11 cellular contexts compared by ENCODE assay signal in genomic region chr11:46446343-46446751, GRCh38.
A peak's percentile ranks its signal among the peaks of the same experiment; 100 is the strongest.
DNase-seq lines count a peak whose midpoint lies in the region; ATAC-seq and TF ChIP-seq lines count a peak whose summit lies in the region.
"Had no signal": no experiment of that assay in that cellular context is flagged by ENCODE, and none has a peak within 500 bp of the region (broad histone marks: within the 10 kb centered on the region; RNA-seq: fewer than 3 reads in every experiment).

No MANE protein-coding gene starts in this region.

- DNase-seq in DMS79 (lab: John Stamatoyannopoulos, UW) (peak; percentile 79), LNCaP clone FGC (ENCODE audit: low read depth) (no peak), nephron progenitor cell (no peak)
- no peak for DNase-seq in effector memory CD8-positive, alpha-beta T cell
- DNase-seq in activated CD4-positive, alpha-beta T cell treated with anti-CD3 and anti-CD28 coated beads, Interleukin-2, amount 50 U/mL, for 4 hours, result no peak
- DNase-seq: islet precursor cell had no signal

- peaks cover 16 to 26% of the 10 kb centered on the region in 2 donors for H3K4me1 Mint-ChIP-seq in effector memory CD8-positive, alpha-beta T cell (ENCODE audit: low read depth in 2 of 2)
- peaks cover 16% of the 10 kb centered on the region for H3K4me1 Mint-ChIP-seq in nephron progenitor cell

- H3K27ac Mint-ChIP-seq in effector memory CD8-positive, alpha-beta T cell, result peak overlapping the region; percentile 41 to 52
- peak overlapping the region; percentile 46 for H3K27ac Mint-ChIP-seq in nephron progenitor cell

- H3K9me3 Mint-ChIP-seq in effector memory CD8-positive, alpha-beta T cell, result no peaks in the 10 kb centered on the region
- H3K9me3 Mint-ChIP-seq in nephron progenitor cell, result no peaks in the 10 kb centered on the region

- H3K4me3 Mint-ChIP-seq in effector memory CD8-positive, alpha-beta T cell, result no peak overlapping the region
- H3K4me3 Mint-ChIP-seq in nephron progenitor cell, result no peak overlapping the region

- TF ChIP-seq CTCF in LNCaP clone FGC (IDR thresholded peaks at IDR 0.05; ENCODE audit: control insufficient read depth, extremely low read depth, insufficient read depth) (peak; percentile 33; the same call in 1 of the 2 replicates), nephron progenitor cell (IDR thresholded peaks at IDR 0.05) (no peak)

- ATAC-seq in effector memory CD8-positive, alpha-beta T cell (replicated peaks), result no peak
- no peak for ATAC-seq in GM19035 (IDR thresholded peaks at IDR 0.05; ENCODE audit: unreplicated experiment)
- no peak for ATAC-seq in HG03175 (IDR thresholded peaks at IDR 0.05; ENCODE audit: unreplicated experiment)
- ATAC-seq in GM18909 (IDR thresholded peaks at IDR 0.05; ENCODE audit: poor library complexity, unreplicated experiment), result no peak

- H3K27me3 Mint-ChIP-seq in effector memory CD8-positive, alpha-beta T cell, result no peaks in the 10 kb centered on the region
- no peaks in the 10 kb centered on the region for H3K27me3 Mint-ChIP-seq in nephron progenitor cell (ENCODE audit: low read depth, poor library complexity)

- no peak overlapping the region for H3K4me3 ChIP-seq in LNCaP clone FGC (ENCODE audit: low read depth, low read length)
- H3K4me3 ChIP-seq: cardiac muscle cell, SJCRH30 had no signal

- peaks cover 23% of the 10 kb centered on the region for H3K36me3 Mint-ChIP-seq in effector memory CD8-positive, alpha-beta T cell (ENCODE audit: insufficient read depth)
- peaks cover 29% of the 10 kb centered on the region for H3K36me3 Mint-ChIP-seq in nephron progenitor cell (ENCODE audit: low read depth)
